In the genomic region with DNA sequence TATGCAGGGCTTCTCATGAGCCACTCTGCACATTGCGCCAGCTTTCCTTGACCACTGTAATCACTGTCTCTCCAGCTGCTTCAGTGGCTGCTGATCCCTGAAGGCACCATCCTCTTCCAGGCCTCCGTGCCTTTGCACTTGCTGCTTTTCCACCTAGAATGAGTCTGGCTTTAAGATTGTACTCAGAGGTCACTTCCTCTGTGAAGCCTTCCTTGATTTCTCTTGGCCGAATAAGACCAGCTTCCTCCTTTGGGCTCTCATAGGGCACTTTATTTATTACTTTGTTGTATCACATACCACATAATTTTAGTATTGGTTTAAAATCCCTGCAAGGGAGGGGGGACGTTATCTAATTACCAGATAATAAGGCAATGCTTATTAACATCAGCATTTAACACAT, we compare ENCODE assay signal across 36 cellular contexts. TPM values are rescaled to one million over a fixed set of nuclear protein-coding genes. Genes with fewer than 3 reads are reported as not detected.
"Had no signal": no experiment of that assay in that cellular context is flagged by ENCODE, and none has a peak within 500 bp of the region (broad histone marks: within the 10 kb centered on the region; RNA-seq: fewer than 3 reads in every experiment).

No MANE protein-coding gene starts in this region.

- H3K4me3 ChIP-seq: MG63 had no signal

- H3K9me3 ChIP-seq: MG63 had no signal

- DNase-seq: Karpas-422, Kasumi-1, MG63, MM.1S, NCI-H1048, NCI-H1092, NCI-H1092 treated with DMSO at 0.1 percent for 48 hours, NCI-H1105, NCI-H1105 treated with DMSO at 0.1 percent for 48 hours, NCI-H1417, NCI-H1417 treated with DMSO at 0.1 percent for 48 hours, NCI-H1436, NCI-H1436 treated with DMSO at 0.1 percent for 48 hours, NCI-H146, NCI-H1694, NCI-H1694 treated with DMSO at 0.1 percent for 48 hours, NCI-H187, NCI-H187 treated with DMSO at 0.1 percent for 48 hours, NCI-H1930, NCI-H2029, NCI-H2029 treated with DMSO at 0.1 percent for 48 hours, NCI-H2081, NCI-H2081 treated with DMSO at 0.1 percent for 48 hours, NCI-H2107, NCI-H2171, NCI-H2171 treated with DMSO at 0.1 percent for 48 hours, NCI-H2227 treated with DMSO at 0.1 percent for 48 hours, NCI-H226, NCI-H345, NCI-H446, NCI-H446 treated with DMSO at 0.1 percent for 48 hours, NCI-H510A, NCI-H510A treated with DMSO at 0.1 percent for 48 hours had no signal

- H3K36me3 ChIP-seq: MG63 had no signal

RNA-seq across cellular contexts. Expression of gene CACNA1E, which starts 10.6 kb away (rescaled TPM):
- total RNA-seq: LHCN-M2, M059J, NCI-H460 had no signal
